Comparison of ENCODE assay signal across 19 cellular contexts in genomic region chr2:168999668-169000213, GRCh38. TPM values are rescaled to one million over a fixed set of nuclear protein-coding genes. Genes with fewer than 3 reads are reported as not detected.
DNase-seq lines count a peak whose midpoint lies in the region; ATAC-seq, FAIRE-seq and TF ChIP-seq lines count a peak whose summit lies in the region.
"Had no signal": no experiment of that assay in that cellular context is flagged by ENCODE, and none has a peak within 500 bp of the region (broad histone marks: within the 10 kb centered on the region; RNA-seq: fewer than 3 reads in every experiment).

No MANE protein-coding gene starts in this region.

- no peak for TF ChIP-seq CTCF in D721Med (IDR thresholded peaks at IDR 0.05; ENCODE audit: insufficient read depth, missing control alignments)
- TF ChIP-seq CTCF in choroid plexus epithelial cell (conservative IDR thresholded peaks at IDR 0.05; ENCODE audit: low read depth, low read length) = no peak

- no peak for ATAC-seq in HG03521 (IDR thresholded peaks at IDR 0.05; ENCODE audit: unreplicated experiment)

- no peak overlapping the region for H3K4me3 ChIP-seq in choroid plexus epithelial cell (ENCODE audit: low read depth, low read length)
- H3K4me3 ChIP-seq: MG63 had no signal

- peak; percentile 11 for FAIRE-seq in D721Med (lab: Jason Lieb, UNC)
- FAIRE-seq: RCC 7860 had no signal

- DNase-seq in D721Med (ENCODE audit: insufficient read length, low spot score) (no peak), M059J (ENCODE audit: low read depth) (peak; percentile 40), choroid plexus epithelial cell (ENCODE audit: low read depth) (peak; percentile 41), iris pigment epithelial cell (ENCODE audit: low read depth) (peak; percentile 53), NCI-H2196 treated with DMSO at 0.1 percent for 48 hours (lab: John Stamatoyannopoulos, UW; ENCODE audit: unreplicated experiment) (no peak), NCI-H1417 treated with DMSO at 0.1 percent for 48 hours (lab: John Stamatoyannopoulos, UW) (no peak)
- no peak for DNase-seq in activated T-cell treated with anti-CD3 and anti-CD28 coated beads, Interleukin-2, amount 50 U/mL, for 48 hours
- DNase-seq: AML-193, Calu3, DMS79 treated with DMSO at 0.1 percent for 48 hours, H7, MG63, NCI-H1930, NCI-H524, SHP77 treated with DMSO at 0.1 percent for 48 hours had no signal

RNA-seq across cellular contexts. Expression of gene ABCB11, which starts 31.4 kb away (rescaled TPM):
- total RNA-seq in M059J (2014; rRNA removed; shearing (Covaris generic)) = 0.02 TPM in 2 replicates
- total RNA-seq: A172, HT-29 had no signal

Comparison
In these comparisons a context has a peak if more than half of its experiments do, and no peak if none do; other contexts are left out.
1. DNase-seq: peak in M059J (single experiment), choroid plexus epithelial cell (single experiment) and iris pigment epithelial cell (single experiment); none in D721Med (single experiment), NCI-H2196 treated with DMSO at 0.1 percent for 48 hours (single experiment), activated T-cell treated with anti-CD3 and anti-CD28 coated beads, Interleukin-2, amount 50 U/mL, for 48 hours (0 of 2) and NCI-H1417 treated with DMSO at 0.1 percent for 48 hours (single experiment).